Comparison of ENCODE assay signal across 12 cellular contexts in the genomic region with DNA sequence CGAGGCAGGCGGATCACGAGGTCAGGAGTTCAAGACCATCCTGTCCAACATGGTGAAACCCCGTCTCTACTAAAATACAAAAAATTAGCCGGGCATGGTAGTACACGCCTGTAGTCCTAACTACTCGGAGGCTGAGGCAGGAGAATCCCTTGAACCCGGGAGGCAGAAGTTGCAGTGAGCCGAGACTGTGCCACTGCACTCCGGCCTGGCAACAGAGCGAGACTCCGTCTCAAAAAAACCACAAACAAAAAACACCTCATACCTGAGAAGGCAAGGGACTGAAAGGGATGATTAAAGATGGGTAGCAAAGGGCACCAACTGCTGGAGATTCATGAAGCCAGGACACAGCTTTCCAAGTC. TPM values are rescaled to one million over a fixed set of nuclear protein-coding genes. Genes with fewer than 3 reads are reported as not detected.
DNase-seq lines count a peak whose midpoint lies in the region; FAIRE-seq and TF ChIP-seq lines count a peak whose summit lies in the region.
"Not testable (repeated sequence)": the region's sequence is repeated elsewhere in the genome, so short reads cannot be mapped to it uniquely, and the experiment has no call there.
"Had no signal": no experiment of that assay in that cellular context is flagged by ENCODE, and none has a peak within 500 bp of the region (broad histone marks: within the 10 kb centered on the region; RNA-seq: fewer than 3 reads in every experiment).

No MANE protein-coding gene starts in this region.

- peak overlapping the region; percentile 93 for H2AFZ ChIP-seq in H1 (ENCODE audit: low read length)
- H2AFZ ChIP-seq in trophoblast cell (ENCODE audit: insufficient read depth, low read length, poor library complexity): not testable (repeated sequence)

- H4K8ac ChIP-seq in H1 (ENCODE audit: extremely low read depth, insufficient read depth, low read length): not testable (repeated sequence)
- H4K8ac ChIP-seq in trophoblast cell (ENCODE audit: low read depth, low read length): peak overlapping the region; percentile 51

- H2BK20ac ChIP-seq in H1 (ENCODE audit: low read length): 0 out of 2 replicates have a peak overlapping the region, but pooled peaks have one; percentile 2

- not testable (repeated sequence) for H3K4ac ChIP-seq in H1 (replicated peaks; ENCODE audit: insufficient read length, low read depth, low read length); trophoblast cell (ENCODE audit: low read depth, low read length)

- H3K14ac ChIP-seq in H1 (ENCODE audit: insufficient read length); trophoblast cell (ENCODE audit: low read length): not testable (repeated sequence)

- H3K23ac ChIP-seq in H1 (ENCODE audit: insufficient read length); trophoblast cell (ENCODE audit: low read length): not testable (repeated sequence)

- WGBS in H1 (ENCODE audit: extremely low coverage in 1 of 2, insufficient coverage in 1 of 2, insufficient read length in 1 of 2, insufficient replicate concordance in 2 of 2, low coverage in 1 of 2, low lambda C conversion rate in 2 of 2, missing lambda C conversion rate in 1 of 2), 2 experiments: 85% methylated on average over 12 of the region's 12 CpGs; no CpG with 5 or more reads in 1 of the 2 experiments
- no CpG with 5 or more reads among the region's 12 CpGs for WGBS in trophoblast cell (ENCODE audit: extremely low coverage, insufficient coverage, insufficient read length)
- 57 to 67% methylated on average over 6 to 12 of the region's 12 CpGs for WGBS in transverse colon (ENCODE audit: low coverage in 1 of 2), 2 donors

- POLR2A ChIA-PET in H1 (lab: Charles Lee; ENCODE audit: partially characterized antibody): interaction anchor here (1.1 to 2.7 kb wide), 3 partner anchors 16 to 69 kb away, joined by 3 to 9 read pairs (median 5); a partner anchor contains a TSS

- not testable (repeated sequence) for TF ChIP-seq CTCF in H1 (IDR thresholded peaks at IDR 0.05; ENCODE audit: control extremely low read depth in 1 of 3, insufficient read depth in 1 of 3, low read depth in 1 of 3, low read length in 3 of 3); transverse colon (IDR thresholded peaks at IDR 0.05)

- H3K27ac ChIP-seq in BLaER1 treated with 17β-estradiol and CSF1 and Interleukin-3, amounts not matched to agents 10 nM and 100 nM: peak overlapping the region in 4 of 11 experiments; percentile 12 to 47 (median 22); a peak in 4 of 22 replicates
- H3K27ac ChIP-seq in angular gyrus (ENCODE audit: low read depth, low read length) (peak overlapping the region; percentile 74), trophoblast cell (ENCODE audit: low read depth, low read length) (peak overlapping the region; percentile 44), transverse colon (peak overlapping the region; percentile 75 to 88 (median 86))
- not testable (repeated sequence) for H3K27ac ChIP-seq in H1 (ENCODE audit: low read depth, low read length)

- not testable (repeated sequence) for H4K5ac ChIP-seq in H1 (ENCODE audit: insufficient read length, low read depth, low read length)

- not testable (repeated sequence) for H3K4me3 ChIP-seq in BLaER1 treated with 17β-estradiol and CSF1 and Interleukin-3, amounts not matched to agents 10 nM and 100 nM; H1 (ENCODE audit: extremely low read depth in 1 of 4, insufficient read depth in 2 of 4, low read depth in 3 of 4, low read length in 4 of 4); trophoblast cell (ENCODE audit: low read depth, low read length)
- H3K4me3 ChIP-seq in transverse colon: peak overlapping the region in 3 of 4 donors; percentile 12 to 38 (median 17)

- not testable (repeated sequence) for H3K56ac ChIP-seq in H1 (replicated peaks; ENCODE audit: insufficient read length, low read depth, low read length)

- H3K9me3 ChIP-seq in BLaER1 treated with 17β-estradiol and CSF1 and Interleukin-3, amounts not matched to agents 10 nM and 100 nM (replicated peaks in 1 of 11); H1 (ENCODE audit: insufficient read depth in 2 of 2, low read depth in 1 of 2, low read length in 1 of 2); trophoblast cell (ENCODE audit: insufficient read depth, low read depth, low read length); transverse colon: not testable (repeated sequence)

- H3K27me3 ChIP-seq in BLaER1 treated with 17β-estradiol and CSF1 and Interleukin-3, amounts not matched to agents 10 nM and 100 nM: peaks cover 12 to 30% (median 14%) of the 10 kb centered on the region in 11 experiments
- H3K27me3 ChIP-seq in H1 (replicated peaks in 1 of 4; ENCODE audit: control insufficient read depth in 3 of 4, extremely low read depth in 1 of 4, insufficient read depth in 3 of 4, low read length in 3 of 4); trophoblast cell (ENCODE audit: insufficient read depth, low read length): not testable (repeated sequence)
- H3K27me3 ChIP-seq in transverse colon: peaks cover 25% of the 10 kb centered on the region

- DNase-seq in H1 (ENCODE audit: low read depth in 1 of 2, low spot score in 2 of 2); trophoblast cell; transverse colon: not testable (repeated sequence)
- peak; percentile 64 for DNase-seq in mesenteric fat pad (ENCODE audit: low spot score)

- H3K79me2 ChIP-seq in H1 (ENCODE audit: control insufficient read depth in 1 of 2, insufficient read depth in 2 of 2, low read length in 2 of 2); trophoblast cell (ENCODE audit: control insufficient read depth, insufficient read depth, low read length, poor library complexity): not testable (repeated sequence)

- not testable (repeated sequence) for H2BK120ac ChIP-seq in H1 (replicated peaks; ENCODE audit: low read depth, low read length)
- peak overlapping the region; percentile 37 for H2BK120ac ChIP-seq in trophoblast cell (ENCODE audit: insufficient read depth, low read length, poor library complexity)

- in situ Hi-C loops in transverse colon (cut with MboI; ENCODE audit: low pct_ligation_motif_present in 1 of 4, low pct_unique_long_range_greater_than_20kb in 1 of 4, low sequenced_read_pairs in 3 of 4): loop anchor here in 2 of 4 donors (25.0 kb wide), 1 partner anchor 419 kb away; no protein-coding TSS in a partner anchor

- not testable (repeated sequence) for H4K12ac ChIP-seq in trophoblast cell (ENCODE audit: low read depth, low read length)

- H3K18ac ChIP-seq in H1 (ENCODE audit: extremely low read depth, low read length); trophoblast cell (ENCODE audit: low read length): not testable (repeated sequence)

- H4K20me1 ChIP-seq in BLaER1 treated with 17β-estradiol and CSF1 and Interleukin-3, amounts not matched to agents 10 nM and 100 nM; H1 (replicated peaks in 1 of 2; ENCODE audit: control insufficient read depth in 1 of 2, insufficient read depth in 2 of 2, low read length in 2 of 2): not testable (repeated sequence)

- not testable (repeated sequence) for TF ChIP-seq RAD21 in H1 (IDR thresholded peaks at IDR 0.05 in 1 of 2, conservative IDR thresholded peaks at IDR 0.05 in 1 of 2; ENCODE audit: low read depth in 2 of 2, low read length in 2 of 2)

- not testable (repeated sequence) for H4K91ac ChIP-seq in H1 (replicated peaks; ENCODE audit: insufficient read length, low read length)
- H4K91ac ChIP-seq in trophoblast cell (ENCODE audit: low read depth, low read length): peak overlapping the region; percentile 76

- not testable (repeated sequence) for H2BK5ac ChIP-seq in H1 (ENCODE audit: low read depth, low read length)
- peak overlapping the region; percentile 8 for H2BK5ac ChIP-seq in trophoblast cell (ENCODE audit: low read depth, low read length, poor library complexity)

- not testable (repeated sequence) for H3K79me1 ChIP-seq in H1 (ENCODE audit: low read depth, low read length)
- H3K79me1 ChIP-seq in trophoblast cell (ENCODE audit: low read length): peaks cover 11% of the 10 kb centered on the region

- peak overlapping the region; percentile 48 to 85 (median 69) for H3K4me2 ChIP-seq in BLaER1 treated with 17β-estradiol and CSF1 and Interleukin-3, amounts not matched to agents 10 nM and 100 nM
- not testable (repeated sequence) for H3K4me2 ChIP-seq in H1 (ENCODE audit: insufficient read depth in 1 of 2, low read depth in 2 of 2, low read length in 2 of 2); trophoblast cell (ENCODE audit: low read length)

- peaks cover 12 to 20% (median 16%) of the 10 kb centered on the region in 10 experiments for H3K4me1 ChIP-seq in BLaER1 treated with 17β-estradiol and CSF1 and Interleukin-3, amounts not matched to agents 10 nM and 100 nM
- not testable (repeated sequence) for H3K4me1 ChIP-seq in H1 (replicated peaks in 1 of 4; ENCODE audit: control insufficient read depth in 3 of 4, insufficient read depth in 4 of 4, low read length in 3 of 4)
- peaks cover 7 to 13% of the 10 kb centered on the region in 2 experiments for H3K4me1 ChIP-seq in trophoblast cell (ENCODE audit: control insufficient read depth in 1 of 2, insufficient read depth in 2 of 2, low read length in 2 of 2)
- H3K4me1 ChIP-seq in transverse colon: peaks cover 3 to 36% (median 13%) of the 10 kb centered on the region in 4 donors

- not testable (repeated sequence) for H2AK5ac ChIP-seq in H1 (ENCODE audit: low read depth, low read length)
- H2AK5ac ChIP-seq in trophoblast cell (ENCODE audit: low read length): peak overlapping the region; percentile 27

- H2BK15ac ChIP-seq in H1 (ENCODE audit: low read length): peak overlapping the region; percentile 8; the same call in 1 of the 2 replicates

- FAIRE-seq in H1 (lab: Jason Lieb, UNC): not testable (repeated sequence)

- intact Hi-C loops in transverse colon (cut with DNase I; ENCODE audit: low total_unique reads): not testable (repeated sequence)

- H3K23me2 ChIP-seq in H1 (ENCODE audit: low read depth, low read length): not testable (repeated sequence)

- not testable (repeated sequence) for H3K36me3 ChIP-seq in BLaER1 treated with 17β-estradiol and CSF1 and Interleukin-3, amounts not matched to agents 10 nM and 100 nM; H1 (ENCODE audit: control insufficient read depth in 2 of 4, insufficient read depth in 4 of 4, low read length in 3 of 4); trophoblast cell (ENCODE audit: control insufficient read depth in 1 of 2, insufficient read depth in 2 of 2, low read length in 2 of 2); transverse colon

- CTCF ChIA-PET in H1 (lab: Charles Lee; ENCODE audit: partially characterized antibody): interaction anchor here (0.6 to 6.9 kb wide), 30 partner anchors 8 to 474 kb away, joined by 3 to 82 read pairs (median 4); a partner anchor contains a TSS

- not testable (repeated sequence) for H2BK12ac ChIP-seq in H1 (ENCODE audit: low read depth, low read length); trophoblast cell (ENCODE audit: low read length)

- peak overlapping the region in 4 of 11 experiments; percentile 28 to 51 (median 41); a peak in 2 of 22 replicates for H3K9ac ChIP-seq in BLaER1 treated with 17β-estradiol and CSF1 and Interleukin-3, amounts not matched to agents 10 nM and 100 nM
- not testable (repeated sequence) for H3K9ac ChIP-seq in H1 (replicated peaks in 1 of 4; ENCODE audit: extremely low read depth in 1 of 4, low read depth in 3 of 4, low read length in 3 of 4); trophoblast cell (ENCODE audit: low read length)

- TF ChIP-seq EP300 in H1 (IDR thresholded peaks at IDR 0.05; ENCODE audit: borderline replicate concordance in 1 of 2, low read depth in 2 of 2, low read length in 2 of 2); transverse colon (IDR thresholded peaks at IDR 0.05; ENCODE audit: low read depth): not testable (repeated sequence)

- TF ChIP-seq POLR2A in H1 (IDR thresholded peaks at IDR 0.05; ENCODE audit: control extremely low read depth in 1 of 2, low read depth in 2 of 2, low read length in 2 of 2); transverse colon (IDR thresholded peaks at IDR 0.05): not testable (repeated sequence)

RNA-seq across cellular contexts. Expression of a gene that starts 6.3 kb away (rescaled TPM):
- total RNA-seq in H1 (2021; fragmentation: NEBNext Ultra II Directional; extraction: Animal tissue kit (Norgen Biotek cat#: 25700)): 0.09 and 0.10 TPM in 2 replicates
- 0.11 and 0.17 TPM in 2 replicates for polyA plus RNA-seq in H1 (2011; rRNA removed)
- 0.06 TPM for polyA plus RNA-seq in H1 (2011; cell fraction: cytosol; rRNA removed)
- 0.11 TPM for polyA plus RNA-seq in H1 (2011; cell fraction: nucleus; rRNA removed)
- 0.05 to 0.13 TPM in 2 of 4 replicates, not detected in the others for polyA plus RNA-seq in H1 (2012, experiment 1 of 2)
- not detected for polyA plus RNA-seq in H1 (2012, experiment 2 of 2)
- polyA plus RNA-seq in H1 (2013, experiment 1 of 2): 0.06 TPM
- polyA plus RNA-seq in H1 (2013, experiment 2 of 2): 0.06 TPM
- polyA minus RNA-seq in H1 (2011; rRNA and poly(A)+ RNA removed): 0.06 TPM in 1 of 2 replicates, not detected in the other
- not detected for polyA minus RNA-seq in H1 (2011; cell fraction: cytosol; rRNA and poly(A)+ RNA removed)
- 0.20 TPM for polyA minus RNA-seq in H1 (2011; cell fraction: nucleus; rRNA and poly(A)+ RNA removed)
- total RNA-seq in mesenteric fat pad (not detected), transverse colon (10 to 100 TPM; 35.2 to 93.5 (median 76.0) TPM)
- polyA plus RNA-seq in trophoblast cell (2013): 23.8 and 25.2 TPM in 2 replicates
- total RNA-seq: A673, HT1080, LHCN-M2, PC-9 had no signal
- polyA plus RNA-seq: CD14-positive monocyte, IgD-negative memory B cell had no signal

RNA-seq across cellular contexts. Expression of a gene that starts 23.7 kb away (rescaled TPM):
- 5.2 and 5.7 TPM in 2 replicates for total RNA-seq in H1 (2021; fragmentation: NEBNext Ultra II Directional; extraction: Animal tissue kit (Norgen Biotek cat#: 25700))
- 3.9 and 11.8 TPM in 2 replicates for polyA plus RNA-seq in H1 (2011; rRNA removed)
- polyA plus RNA-seq in H1 (2011; cell fraction: cytosol; rRNA removed): 7.3 TPM
- polyA plus RNA-seq in H1 (2011; cell fraction: nucleus; rRNA removed): 9.6 TPM
- polyA plus RNA-seq in H1 (2012, experiment 1 of 2): 1.7 to 4.7 TPM (median 4.3 TPM) in 4 replicates
- 1.8 TPM for polyA plus RNA-seq in H1 (2012, experiment 2 of 2)
- 2.9 TPM for polyA plus RNA-seq in H1 (2013, experiment 1 of 2)
- 2.5 TPM for polyA plus RNA-seq in H1 (2013, experiment 2 of 2)
- polyA minus RNA-seq in H1 (2011; rRNA and poly(A)+ RNA removed): 1.4 and 7.3 TPM in 2 replicates
- 2.1 TPM for polyA minus RNA-seq in H1 (2011; cell fraction: cytosol; rRNA and poly(A)+ RNA removed)
- polyA minus RNA-seq in H1 (2011; cell fraction: nucleus; rRNA and poly(A)+ RNA removed): 5.6 TPM
- 10.6 TPM for total RNA-seq in mesenteric fat pad
- 5.8 and 6.2 TPM in 2 replicates for polyA plus RNA-seq in trophoblast cell (2013)
- total RNA-seq in transverse colon: 100 to 1,000 TPM in 1 of 4 donors, 10 to 100 TPM in 3; 65.3 to 244 (median 77.3) TPM

RNA-seq across cellular contexts. Expression of a gene that starts 29.7 kb away (rescaled TPM):
- 33.0 and 33.8 TPM in 2 replicates for total RNA-seq in H1 (2021; fragmentation: NEBNext Ultra II Directional; extraction: Animal tissue kit (Norgen Biotek cat#: 25700))
- 21.2 and 25.8 TPM in 2 replicates for polyA plus RNA-seq in H1 (2011; rRNA removed)
- 27.8 TPM for polyA plus RNA-seq in H1 (2011; cell fraction: cytosol; rRNA removed)
- polyA plus RNA-seq in H1 (2011; cell fraction: nucleus; rRNA removed): 63.3 TPM
- 26.4 to 29.2 TPM (median 26.9 TPM) in 4 replicates for polyA plus RNA-seq in H1 (2012, experiment 1 of 2)
- 6.3 TPM for polyA plus RNA-seq in H1 (2012, experiment 2 of 2)
- 18.0 TPM for polyA plus RNA-seq in H1 (2013, experiment 1 of 2)
- polyA plus RNA-seq in H1 (2013, experiment 2 of 2): 18.4 TPM
- 24.7 and 25.5 TPM in 2 replicates for polyA minus RNA-seq in H1 (2011; rRNA and poly(A)+ RNA removed)
- 11.1 TPM for polyA minus RNA-seq in H1 (2011; cell fraction: cytosol; rRNA and poly(A)+ RNA removed)
- 20.3 TPM for polyA minus RNA-seq in H1 (2011; cell fraction: nucleus; rRNA and poly(A)+ RNA removed)
- 33.4 TPM for total RNA-seq in mesenteric fat pad
- polyA plus RNA-seq in trophoblast cell (2013): 198 and 213 TPM in 2 replicates
- 10 to 100 TPM; 38.4 to 70.7 (median 53.5) TPM for total RNA-seq in transverse colon

RNA-seq across cellular contexts. Expression of a gene that starts 59.5 kb away (rescaled TPM):
- 0.34 TPM in 1 of 2 replicates, not detected in the other for total RNA-seq in H1 (2021; fragmentation: NEBNext Ultra II Directional; extraction: Animal tissue kit (Norgen Biotek cat#: 25700))
- 0.14 and 0.22 TPM in 2 replicates for polyA plus RNA-seq in H1 (2011; rRNA removed)
- polyA plus RNA-seq in H1 (2011; cell fraction: cytosol; rRNA removed): 0.32 TPM
- 0.29 TPM for polyA plus RNA-seq in H1 (2011; cell fraction: nucleus; rRNA removed)
- polyA plus RNA-seq in H1 (2012, experiment 1 of 2): 0.14 to 0.27 TPM (median 0.20 TPM) in 4 replicates
- polyA plus RNA-seq in H1 (2012, experiment 2 of 2): not detected
- polyA plus RNA-seq in H1 (2013, experiment 1 of 2): 0.20 TPM
- polyA plus RNA-seq in H1 (2013, experiment 2 of 2): 0.35 TPM
- polyA minus RNA-seq in H1 (2011; rRNA and poly(A)+ RNA removed): 0.19 and 0.88 TPM in 2 replicates
- polyA minus RNA-seq in H1 (2011; cell fraction: cytosol; rRNA and poly(A)+ RNA removed): not detected
- polyA minus RNA-seq in H1 (2011; cell fraction: nucleus; rRNA and poly(A)+ RNA removed): 0.40 TPM
- total RNA-seq in mesenteric fat pad: not detected
- polyA plus RNA-seq in trophoblast cell (2013): 0.33 and 0.45 TPM in 2 replicates
- under 1 TPM in 2 of 4 donors, not detected in 2; 0.27 to 0.79 TPM for total RNA-seq in transverse colon
- total RNA-seq: LHCN-M2 had no signal
- polyA plus RNA-seq: CD14-positive monocyte, IgD-negative memory B cell had no signal

RNA-seq across cellular contexts. Expression of a gene that starts 59.6 kb away (rescaled TPM):
- total RNA-seq in H1 (2021; fragmentation: NEBNext Ultra II Directional; extraction: Animal tissue kit (Norgen Biotek cat#: 25700)): 1.4 TPM in 2 replicates
- polyA plus RNA-seq in H1 (2011; rRNA removed): 1.3 and 2.3 TPM in 2 replicates
- polyA plus RNA-seq in H1 (2011; cell fraction: cytosol; rRNA removed): 1.2 TPM
- 3.9 TPM for polyA plus RNA-seq in H1 (2011; cell fraction: nucleus; rRNA removed)
- 0.73 to 1.4 TPM (median 1.3 TPM) in 4 replicates for polyA plus RNA-seq in H1 (2012, experiment 1 of 2)
- 0.96 TPM for polyA plus RNA-seq in H1 (2012, experiment 2 of 2)
- 0.67 TPM for polyA plus RNA-seq in H1 (2013, experiment 1 of 2)
- 1.0 TPM for polyA plus RNA-seq in H1 (2013, experiment 2 of 2)
- polyA minus RNA-seq in H1 (2011; rRNA and poly(A)+ RNA removed): 0.66 and 2.6 TPM in 2 replicates
- polyA minus RNA-seq in H1 (2011; cell fraction: cytosol; rRNA and poly(A)+ RNA removed): not detected
- polyA minus RNA-seq in H1 (2011; cell fraction: nucleus; rRNA and poly(A)+ RNA removed): 5.8 TPM
- total RNA-seq in mesenteric fat pad (not detected), transverse colon (10 to 100 TPM in 1 of 4 donors, 1 to 10 TPM in 3; 3.0 to 13.0 (median 7.1) TPM)
- polyA plus RNA-seq in trophoblast cell (2013): 4.6 and 5.5 TPM in 2 replicates
- total RNA-seq: A673, HT1080, LHCN-M2 had no signal

Comparison
In these comparisons a context has a peak if more than half of its experiments do, and no peak if none do; other contexts are left out.
1. RNA of a gene that starts 6.3 kb away (total RNA-seq): 35.2 to 93.5 TPM in transverse colon; 0.09 to 0.10 TPM in H1 and not detected in mesenteric fat pad (single experiment); every median in the first group is over 10 times any median in the second.